Comparison of ENCODE assay signal across 16 cellular contexts in genomic region chr5:156486394-156487238, GRCh38.
DNase-seq lines count a peak whose midpoint lies in the region; ATAC-seq and TF ChIP-seq lines count a peak whose summit lies in the region.
"Had no signal": no experiment of that assay in that cellular context is flagged by ENCODE, and none has a peak within 500 bp of the region (broad histone marks: within the 10 kb centered on the region; RNA-seq: fewer than 3 reads in every experiment).

No MANE protein-coding gene starts in this region.

- H3K36me3 ChIP-seq in left ventricle myocardium inferior, result no peaks in the 10 kb centered on the region
- no peaks in the 10 kb centered on the region for H3K36me3 ChIP-seq in endodermal cell (ENCODE audit: control insufficient read depth, insufficient read depth, low read length)

- DNase-seq in right cardiac atrium (no peak), left ventricle myocardium inferior (no peak), endodermal cell (peak; percentile 47), mesenteric fat pad (ENCODE audit: low spot score) (peak; percentile 72), occipital lobe (lab: John Stamatoyannopoulos, UW) (no peak)
- DNase-seq: C1 segment of cervical spinal cord; Calu3; CD4-positive, alpha-beta memory T cell; COR-L47; DMS53; DMS79 treated with DMSO at 0.1 percent for 48 hours; GF-D8; HCEC 1CT had no signal

- TF ChIP-seq CTCF in left ventricle myocardium inferior (IDR thresholded peaks at IDR 0.05; ENCODE audit: borderline replicate concordance) (no peak), endodermal cell (conservative IDR thresholded peaks at IDR 0.05) (peak; percentile 71)

- no peaks in the 10 kb centered on the region for H3K9me3 Mint-ChIP-seq in endodermal cell
- H3K9me3 Mint-ChIP-seq: GM23338 had no signal

- ATAC-seq in right cardiac atrium (peak; percentile 24 to 34), GM21447 (IDR thresholded peaks at IDR 0.05; ENCODE audit: unreplicated experiment) (no peak), HG02981 (IDR thresholded peaks at IDR 0.05; ENCODE audit: unreplicated experiment) (no peak)
- ATAC-seq: GM23338 had no signal

- H3K27me3 ChIP-seq in right cardiac atrium (ENCODE audit: control insufficient read depth, insufficient read depth) (no peaks in the 10 kb centered on the region), left ventricle myocardium inferior (ENCODE audit: low read depth) (no peaks in the 10 kb centered on the region), endodermal cell (ENCODE audit: control insufficient read depth, insufficient read depth, low read length, poor library complexity, severe bottlenecking) (no peaks in the 10 kb centered on the region)

- H3K27ac Mint-ChIP-seq in endodermal cell, result no peak overlapping the region
- H3K27ac Mint-ChIP-seq: CD4-positive, alpha-beta memory T cell; GM23338 had no signal

- H3K9me3 ChIP-seq in right cardiac atrium (ENCODE audit: control insufficient read depth, low read length) (no peaks in the 10 kb centered on the region), left ventricle myocardium inferior (replicated peaks) (peaks cover 25% of the 10 kb centered on the region), endodermal cell (ENCODE audit: control insufficient read depth, low read length) (no peaks in the 10 kb centered on the region)

- H3K4me1 Mint-ChIP-seq in endodermal cell, result peaks cover 4% of the 10 kb centered on the region
- H3K4me1 Mint-ChIP-seq: CD4-positive, alpha-beta memory T cell; GM23338 had no signal

- intact Hi-C loops in right cardiac atrium (cut with DNase I) (no loop called here), left ventricle myocardium inferior (cut with micrococcal nuclease) (no loop called here)

- H3K27ac ChIP-seq in right cardiac atrium (ENCODE audit: low read length) (no peak overlapping the region), left ventricle myocardium inferior (replicated peaks) (no peak overlapping the region), endodermal cell (ENCODE audit: low read depth, low read length) (no peak overlapping the region)

- H3K4me3 ChIP-seq in right cardiac atrium (ENCODE audit: low read length) (no peak overlapping the region), left ventricle myocardium inferior (no peak overlapping the region), endodermal cell (ENCODE audit: low read length) (no peak overlapping the region)
- H3K4me3 ChIP-seq: GM23338 had no signal

- no peak overlapping the region for H3K9ac ChIP-seq in endodermal cell (ENCODE audit: extremely low read depth, low read length, poor library complexity, severe bottlenecking)

- H3K4me1 ChIP-seq in right cardiac atrium (ENCODE audit: control insufficient read depth, insufficient read depth, low read length) (peaks cover 2% of the 10 kb centered on the region), left ventricle myocardium inferior (peaks cover 32% of the 10 kb centered on the region), endodermal cell (ENCODE audit: control insufficient read depth, insufficient read depth, low read length) (no peaks in the 10 kb centered on the region)

- no peak overlapping the region for H3K4me3 Mint-ChIP-seq in endodermal cell
- H3K4me3 Mint-ChIP-seq: GM23338 had no signal

- H3K27me3 Mint-ChIP-seq in endodermal cell (ENCODE audit: insufficient read depth), result peaks cover 2% of the 10 kb centered on the region

- H3K36me3 Mint-ChIP-seq in endodermal cell (ENCODE audit: low read depth), result no peaks in the 10 kb centered on the region

- 87% methylated on average over 2 of the region's 2 CpGs for WGBS in right cardiac atrium
- 89% methylated on average over 2 of the region's 2 CpGs; no CpG with 5 or more reads in 1 of the 2 experiments for WGBS in endodermal cell (ENCODE audit: insufficient coverage in 1 of 2, insufficient read length in 1 of 2), 2 experiments

Comparison
In these comparisons a context has a peak if more than half of its experiments do, and no peak if none do; other contexts are left out.
1. ATAC-seq: peak in right cardiac atrium (2 of 2); none in GM21447 (single experiment) and HG02981 (single experiment).
2. DNase-seq: peak in endodermal cell (single experiment) and mesenteric fat pad (single experiment); none in right cardiac atrium (0 of 3), left ventricle myocardium inferior (single experiment) and occipital lobe (single experiment).